In genomic region chr5:177366528-177367322, GRCh38 we compare ENCODE assay signal across 8 cellular contexts. TPM values are rescaled to one million over a fixed set of nuclear protein-coding genes. Genes with fewer than 3 reads are reported as not detected.
DNase-seq lines count a peak whose midpoint lies in the region; ATAC-seq and TF ChIP-seq lines count a peak whose summit lies in the region.

No MANE protein-coding gene starts in this region.

- H3K36me3 ChIP-seq in iPS DF 6.9 (ENCODE audit: control insufficient read depth, insufficient read depth, low read length): no peaks in the 10 kb centered on the region
- H3K36me3 ChIP-seq in PC-3 (ENCODE audit: low read depth, low read length): no peaks in the 10 kb centered on the region

- H2AFZ ChIP-seq in PC-3 (ENCODE audit: low read length): no peak overlapping the region

- no peak overlapping the region for H3K27ac ChIP-seq in iPS DF 6.9 (ENCODE audit: low read length)
- H3K27ac ChIP-seq in PC-3 (ENCODE audit: low read length): no peak overlapping the region

- H3K9me3 ChIP-seq in iPS DF 6.9 (ENCODE audit: control insufficient read depth, insufficient read depth, low read length) (no peaks in the 10 kb centered on the region), PC-3 (ENCODE audit: low read length) (no peaks in the 10 kb centered on the region)

- H3K79me2 ChIP-seq in PC-3 (ENCODE audit: low read length): no peaks in the 10 kb centered on the region

- no peak for TF ChIP-seq CTCF in astrocyte of the cerebellum (IDR thresholded peaks at IDR 0.05; ENCODE audit: low read depth, low read length, missing control alignments)
- no peak for TF ChIP-seq CTCF in PC-3 (conservative IDR thresholded peaks at IDR 0.05; ENCODE audit: low read depth, low read length)

- in situ Hi-C loops in astrocyte of the cerebellum (cut with HindIII; ENCODE audit: low sequenced_read_pairs): no loop called here

- CTCF ChIA-PET in HEK293T (lab: Yijun Ruan, JAX) (interaction anchor here (0.8 to 1.7 kb wide), 8 partner anchors 11 to 134 kb away, joined by 3 to 5 read pairs (median 4); partner anchors contain the start of gene LMAN2), PC-3 (lab: Charles Lee) (no interaction called here)

- H3K4me1 ChIP-seq in iPS DF 6.9 (ENCODE audit: control insufficient read depth, insufficient read depth, low read length) (peaks cover 14% of the 10 kb centered on the region), PC-3 (ENCODE audit: insufficient read depth, low read length) (peaks cover 17% of the 10 kb centered on the region)

- DNase-seq in HEK293T (ENCODE audit: extremely low spot score) (peak; percentile 97), astrocyte of the cerebellum (ENCODE audit: low read depth) (peak; percentile 37), iPS DF 6.9 (ENCODE audit: low read depth, low spot score) (peak; percentile 94), sciatic nerve (ENCODE audit: low spot score) (peak; percentile 92), PC-3 (no peak), middle frontal gyrus (ENCODE audit: extremely low spot score, low spot score) (no peak)
- no peak for DNase-seq in activated CD4-positive, alpha-beta T cell treated with anti-CD3 and anti-CD28 coated beads, Interleukin-2, amount 50 U/mL, for 1 hour

- H3K9me2 ChIP-seq in PC-3 (replicated peaks; ENCODE audit: low read length): no peaks in the 10 kb centered on the region

- intact Hi-C loops in sciatic nerve (cut with DNase I): no loop called here
- intact Hi-C loops in PC-3 (cut with micrococcal nuclease): no loop called here

- peak; percentile 93 for ATAC-seq in sciatic nerve
- no peak for ATAC-seq in PC-3
- no peak for ATAC-seq in HG03139 (IDR thresholded peaks at IDR 0.05; ENCODE audit: unreplicated experiment)

- no peak overlapping the region for H3K9ac ChIP-seq in PC-3 (ENCODE audit: low read length)

- H3K27me3 ChIP-seq in iPS DF 6.9 (ENCODE audit: control insufficient read depth, insufficient read depth, low read length) (no peaks in the 10 kb centered on the region), PC-3 (ENCODE audit: low read length) (no peaks in the 10 kb centered on the region)

- H3F3A ChIP-seq in PC-3 (ENCODE audit: low read length, unreplicated experiment): no peaks in the 10 kb centered on the region

- H3K4me2 ChIP-seq in PC-3 (ENCODE audit: low read length): no peak overlapping the region

- no CpG with 5 or more reads among the region's 36 CpGs for WGBS in iPS DF 6.9 (ENCODE audit: insufficient coverage, insufficient read length)

- POLR2A ChIA-PET in HEK293T (lab: Yijun Ruan, JAX) (interaction anchor here (0.6 to 2.6 kb wide), 17 partner anchors 9 to 149 kb away, joined by 3 to 38 read pairs (median 4); partner anchors contain the start of genes GRK6, LMAN2 and MXD3), PC-3 (lab: Charles Lee; ENCODE audit: unreplicated experiment) (no interaction called here)

- BruUV-seq in PC-3 (replicated peaks; lab: Mats Ljungman, UMichigan): no TSS peak

- no peaks in the 10 kb centered on the region for H4K20me1 ChIP-seq in PC-3 (ENCODE audit: low read length)

- H3K4me3 ChIP-seq in astrocyte of the cerebellum (ENCODE audit: low read depth, low read length) (peak overlapping the region; percentile 35), iPS DF 6.9 (ENCODE audit: low read length) (peak overlapping the region; percentile 59; the same call in 1 of the 2 replicates), PC-3 (ENCODE audit: low read length) (no peak overlapping the region)

TF ChIP-seq in HEK293T, 16 proteins besides CTCF, POLR2A, EP300 and RAD21:
- TF ChIP-seq ZNF384 (IDR thresholded peaks at IDR 0.05): no peak
- no peak for TF ChIP-seq L3MBTL2 (conservative IDR thresholded peaks at IDR 0.05)
- TF ChIP-seq LEF1 (IDR thresholded peaks at IDR 0.05; ENCODE audit: borderline replicate concordance): no peak
- TF ChIP-seq NFRKB (IDR thresholded peaks at IDR 0.05): no peak
- no peak for TF ChIP-seq FOXA1 (IDR thresholded peaks at IDR 0.05)
- no peak for TF ChIP-seq HDGF (IDR thresholded peaks at IDR 0.05; ENCODE audit: borderline replicate concordance)
- no peak for TF ChIP-seq SUZ12 (IDR thresholded peaks at IDR 0.05)
- TF ChIP-seq CTBP1 (IDR thresholded peaks at IDR 0.05; ENCODE audit: borderline replicate concordance): no peak
- no peak for TF ChIP-seq ARNT (IDR thresholded peaks at IDR 0.05)
- TF ChIP-seq PKNOX1 (IDR thresholded peaks at IDR 0.05): no peak
- TF ChIP-seq TARDBP (IDR thresholded peaks at IDR 0.05): no peak
- no peak for TF ChIP-seq FOXK2 (IDR thresholded peaks at IDR 0.05)
- no peak for TF ChIP-seq SP1 (IDR thresholded peaks at IDR 0.05)
- TF ChIP-seq BHLHE40 (IDR thresholded peaks at IDR 0.05; ENCODE audit: borderline replicate concordance): no peak
- no peak for TF ChIP-seq ELF4 (IDR thresholded peaks at IDR 0.05)
- no peak for TF ChIP-seq FOXM1 (IDR thresholded peaks at IDR 0.05; ENCODE audit: borderline replicate concordance)
TF ChIP-seq in HEK293T: peak in this region for 0.

RNA-seq across cellular contexts. Expression of gene RGS14, which starts 9.0 kb away (rescaled TPM):
- 9.3 TPM for total RNA-seq in sciatic nerve
- total RNA-seq in PC-3 (2014; rRNA removed): 32.3 TPM in 2 replicates

RNA-seq across cellular contexts. Expression of gene LMAN2, which starts 15.3 kb away (rescaled TPM):
- total RNA-seq in sciatic nerve: 70.0 TPM
- total RNA-seq in PC-3 (2014; rRNA removed): 310 and 369 TPM in 2 replicates

RNA-seq across cellular contexts. Expression of gene SLC34A1, which starts 17.5 kb away (rescaled TPM):
- total RNA-seq in sciatic nerve (not detected), PC-3 (2014; rRNA removed) (0.07 and 0.12 TPM in 2 replicates)

RNA-seq across cellular contexts. Expression of gene PFN3, which starts 33.7 kb away (rescaled TPM):
- total RNA-seq in sciatic nerve (not detected), PC-3 (2014; rRNA removed) (not detected in 2 replicates)

RNA-seq across cellular contexts. Expression of gene F12, which starts 42.6 kb away (rescaled TPM):
- total RNA-seq in sciatic nerve: 0.49 TPM
- total RNA-seq in PC-3 (2014; rRNA removed): 31.0 and 36.8 TPM in 2 replicates

Comparison
In these comparisons a context has a peak if more than half of its experiments do, and no peak if none do; other contexts are left out.
1. DNase-seq: peak in HEK293T (single experiment), astrocyte of the cerebellum (single experiment), iPS DF 6.9 (single experiment) and sciatic nerve (single experiment); none in PC-3 (single experiment), middle frontal gyrus (single experiment) and activated CD4-positive, alpha-beta T cell treated with anti-CD3 and anti-CD28 coated beads, Interleukin-2, amount 50 U/mL, for 1 hour (single experiment).